3 cellular contexts compared by ENCODE assay signal in genomic region chr10:129920187-129920586, GRCh38. TPM values are rescaled to one million over a fixed set of nuclear protein-coding genes. Genes with fewer than 3 reads are reported as not detected.
"Had no signal": no experiment of that assay in that cellular context is flagged by ENCODE, and none has a peak within 500 bp of the region (broad histone marks: within the 10 kb centered on the region; RNA-seq: fewer than 3 reads in every experiment).

No MANE protein-coding gene starts in this region.

RNA-seq across cellular contexts. Expression of gene EBF3, which starts 43.9 kb away (rescaled TPM):
- total RNA-seq: HepG2, HT1080 had no signal
- polyA plus RNA-seq: HepG2, IgD-negative memory B cell had no signal
